Comparison of ENCODE assay signal across 1 cellular context in the genomic region with DNA sequence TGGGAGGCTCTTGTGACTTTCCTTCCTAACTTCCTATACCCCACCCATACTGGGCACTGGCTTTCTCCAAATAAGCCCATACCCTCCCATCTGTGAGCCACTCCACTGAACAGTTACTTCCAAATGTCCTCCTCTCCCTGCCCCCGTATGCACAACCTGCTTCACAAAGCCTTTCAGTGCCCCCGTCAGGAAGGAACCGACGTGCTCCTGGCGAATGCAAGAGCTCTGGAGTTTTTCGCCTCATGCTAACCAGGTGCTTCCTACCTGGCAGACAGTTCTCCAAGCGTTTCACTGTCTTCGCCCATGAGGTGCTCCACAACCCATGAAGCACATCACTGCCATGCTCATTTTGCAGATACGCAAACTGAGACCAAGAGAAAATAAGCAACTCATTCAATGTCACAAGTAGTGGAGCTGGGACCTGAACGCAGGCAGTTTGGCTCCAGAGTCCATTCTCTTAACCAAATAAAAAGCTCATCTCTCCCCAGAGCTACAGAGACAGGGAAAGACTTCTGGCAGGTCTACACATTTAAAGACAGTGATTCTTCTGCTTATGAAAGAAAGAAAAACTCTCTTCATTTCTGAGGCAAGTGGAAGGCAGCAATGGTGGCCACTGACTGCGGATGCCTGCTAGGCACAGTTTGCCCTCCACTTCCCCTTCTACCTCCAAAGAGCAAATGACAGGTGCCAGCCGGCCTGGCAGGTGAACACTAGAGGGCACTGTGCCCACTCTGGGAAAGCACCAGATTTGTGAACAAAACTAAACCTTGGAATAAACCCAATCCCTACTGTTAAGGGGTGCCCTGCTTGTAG.
TF ChIP-seq lines count a peak whose summit lies in the region.

No MANE protein-coding gene starts in this region.

TF ChIP-seq in neural cell, 6 proteins besides CTCF, POLR2A, EP300 and RAD21:
- TF ChIP-seq SMC3 (conservative IDR thresholded peaks at IDR 0.05; ENCODE audit: poor library complexity), result peak; percentile 90
- TF ChIP-seq, protein P1, sequence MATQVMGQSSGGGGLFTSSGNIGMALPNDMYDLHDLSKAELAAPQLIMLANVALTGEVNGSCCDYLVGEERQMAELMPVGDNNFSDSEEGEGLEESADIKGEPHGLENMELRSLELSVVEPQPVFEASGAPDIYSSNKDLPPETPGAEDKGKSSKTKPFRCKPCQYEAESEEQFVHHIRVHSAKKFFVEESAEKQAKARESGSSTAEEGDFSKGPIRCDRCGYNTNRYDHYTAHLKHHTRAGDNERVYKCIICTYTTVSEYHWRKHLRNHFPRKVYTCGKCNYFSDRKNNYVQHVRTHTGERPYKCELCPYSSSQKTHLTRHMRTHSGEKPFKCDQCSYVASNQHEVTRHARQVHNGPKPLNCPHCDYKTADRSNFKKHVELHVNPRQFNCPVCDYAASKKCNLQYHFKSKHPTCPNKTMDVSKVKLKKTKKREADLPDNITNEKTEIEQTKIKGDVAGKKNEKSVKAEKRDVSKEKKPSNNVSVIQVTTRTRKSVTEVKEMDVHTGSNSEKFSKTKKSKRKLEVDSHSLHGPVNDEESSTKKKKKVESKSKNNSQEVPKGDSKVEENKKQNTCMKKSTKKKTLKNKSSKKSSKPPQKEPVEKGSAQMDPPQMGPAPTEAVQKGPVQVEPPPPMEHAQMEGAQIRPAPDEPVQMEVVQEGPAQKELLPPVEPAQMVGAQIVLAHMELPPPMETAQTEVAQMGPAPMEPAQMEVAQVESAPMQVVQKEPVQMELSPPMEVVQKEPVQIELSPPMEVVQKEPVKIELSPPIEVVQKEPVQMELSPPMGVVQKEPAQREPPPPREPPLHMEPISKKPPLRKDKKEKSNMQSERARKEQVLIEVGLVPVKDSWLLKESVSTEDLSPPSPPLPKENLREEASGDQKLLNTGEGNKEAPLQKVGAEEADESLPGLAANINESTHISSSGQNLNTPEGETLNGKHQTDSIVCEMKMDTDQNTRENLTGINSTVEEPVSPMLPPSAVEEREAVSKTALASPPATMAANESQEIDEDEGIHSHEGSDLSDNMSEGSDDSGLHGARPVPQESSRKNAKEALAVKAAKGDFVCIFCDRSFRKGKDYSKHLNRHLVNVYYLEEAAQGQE (IDR thresholded peaks at IDR 0.05; ENCODE audit: borderline replicate concordance), result no peak
TF ChIP-seq in neural cell: peak in this region for 1.
